Comparison of ENCODE assay signal across 11 cellular contexts in the genomic region with DNA sequence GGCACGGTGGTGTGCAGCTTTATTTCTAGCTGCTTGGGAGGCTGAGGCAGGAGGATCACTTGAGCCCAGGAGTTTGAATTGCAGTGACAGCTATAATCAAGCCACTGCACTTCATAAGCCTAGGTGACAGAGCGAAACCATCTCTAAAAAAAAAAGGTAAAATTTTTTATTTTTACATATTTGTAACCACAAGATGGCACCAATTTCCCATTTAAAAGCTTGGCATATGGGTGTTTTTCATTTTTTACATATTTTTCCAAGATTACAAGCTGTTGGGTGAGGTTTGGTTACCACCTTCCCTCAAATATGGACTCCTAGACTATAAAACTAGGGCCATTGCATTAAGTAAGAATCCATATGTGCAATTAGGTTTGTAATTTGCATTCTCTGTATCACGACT.
DNase-seq lines count a peak whose midpoint lies in the region; ATAC-seq and TF ChIP-seq lines count a peak whose summit lies in the region.
"Had no signal": no experiment of that assay in that cellular context is flagged by ENCODE, and none has a peak within 500 bp of the region (broad histone marks: within the 10 kb centered on the region; RNA-seq: fewer than 3 reads in every experiment).

No MANE protein-coding gene starts in this region.

- no peaks in the 10 kb centered on the region for H3K9me3 Mint-ChIP-seq in neural crest cell

- H3K36me3 ChIP-seq in mammary epithelial cell (ENCODE audit: insufficient read depth, low read length): no peaks in the 10 kb centered on the region
- H3K36me3 ChIP-seq: upper lobe of right lung had no signal

- no peaks in the 10 kb centered on the region for H4K20me1 ChIP-seq in mammary epithelial cell (ENCODE audit: insufficient read depth, low read length)

- H3K4me2 ChIP-seq in mammary epithelial cell (ENCODE audit: insufficient read depth, low read depth, low read length): no peak overlapping the region

- H3K27ac Mint-ChIP-seq in neural crest cell (ENCODE audit: unreplicated experiment): no peak overlapping the region

- dilution Hi-C loops in mammary epithelial cell (cut with HindIII; ENCODE audit: low sequenced_read_pairs): no loop called here

- no peaks in the 10 kb centered on the region for H3K4me1 Mint-ChIP-seq in neural crest cell

- CTCF ChIA-PET in mammary epithelial cell (lab: Charles Lee; ENCODE audit: low non-redundant PET): interaction anchor here (0.6 to 0.7 kb wide), 6 partner anchors 46 to 283 kb away, joined by 3 to 17 read pairs (median 7); no protein-coding TSS in a partner anchor

- in situ Hi-C loops in mammary epithelial cell (cut with MboI; ENCODE audit: low sequenced_read_pairs in 2 of 2): no loop called here

- no peak overlapping the region for H3K9ac ChIP-seq in mammary epithelial cell (ENCODE audit: insufficient read depth, low read length)

- H3K4me1 ChIP-seq in mammary epithelial cell (ENCODE audit: insufficient read depth, low read length): no peaks in the 10 kb centered on the region
- H3K4me1 ChIP-seq: upper lobe of right lung had no signal

- ATAC-seq in GM19397 (IDR thresholded peaks at IDR 0.05; ENCODE audit: unreplicated experiment) (no peak), GM19395 (IDR thresholded peaks at IDR 0.05; ENCODE audit: unreplicated experiment) (no peak)
- ATAC-seq: upper lobe of right lung had no signal

- peaks cover 4% of the 10 kb centered on the region for H3K27me3 Mint-ChIP-seq in neural crest cell (ENCODE audit: low read depth)

- no peak overlapping the region for H2AFZ ChIP-seq in mammary epithelial cell (ENCODE audit: low read depth, low read length)

- no peaks in the 10 kb centered on the region for H3K9me3 ChIP-seq in mammary epithelial cell (replicated peaks; ENCODE audit: insufficient read depth, low read length)
- H3K9me3 ChIP-seq: upper lobe of right lung had no signal

- no peak overlapping the region for H3K27ac ChIP-seq in mammary epithelial cell (ENCODE audit: insufficient read depth, low read depth, low read length)
- H3K27ac ChIP-seq: upper lobe of right lung had no signal

- no TSS peak for BruUV-seq in mammary epithelial cell (replicated peaks; lab: Mats Ljungman, UMichigan)

- 48% methylated on average over 2 of the region's 3 CpGs for WGBS in mammary epithelial cell (ENCODE audit: low coverage, missing lambda C conversion rate)

- H3K27me3 ChIP-seq in mammary epithelial cell (ENCODE audit: insufficient read depth, low read length): no peaks in the 10 kb centered on the region
- H3K27me3 ChIP-seq: upper lobe of right lung had no signal

- peak; percentile 32 for DNase-seq in NCI-H1694 treated with DMSO at 0.1 percent for 48 hours (lab: John Stamatoyannopoulos, UW)
- DNase-seq in NCI-H1694 (lab: John Stamatoyannopoulos, UW): no peak
- DNase-seq in mammary epithelial cell: no peak
- no peak for DNase-seq in neural crest cell (ENCODE audit: low read depth, low spot score)
- no peak for DNase-seq in GF-D8 (lab: John Stamatoyannopoulos, UW)
- DNase-seq: activated naive CD4-positive, alpha-beta T cell treated with Interleukin-2 at 50 U/mL for 16 hours; NCI-H1048; upper lobe of right lung had no signal

- TF ChIP-seq CTCF in LNCAP (IDR thresholded peaks at IDR 0.05) (peak; percentile 43), mammary epithelial cell (conservative IDR thresholded peaks at IDR 0.05 in 1 of 2, IDR thresholded peaks at IDR 0.05 in 1 of 2; ENCODE audit: extremely low read depth in 1 of 2, insufficient read depth in 1 of 2, low read depth in 1 of 2, low read length in 2 of 2) (peak; percentile 23 to 36), neural crest cell (conservative IDR thresholded peaks at IDR 0.05) (peak; percentile 62)

- H3K79me2 ChIP-seq in mammary epithelial cell (ENCODE audit: insufficient read depth, low read length): no peaks in the 10 kb centered on the region

- intact Hi-C loops in mammary epithelial cell (cut with micrococcal nuclease): loop anchor here (1.0 to 10.0 kb wide), 7 partner anchors 77 to 872 kb away; partner anchors contain the start of genes MASTL and YME1L1

- H3K4me3 Mint-ChIP-seq in neural crest cell: no peak overlapping the region

- no peaks in the 10 kb centered on the region for H3K36me3 Mint-ChIP-seq in neural crest cell (ENCODE audit: low read depth)

- H3K4me3 ChIP-seq in mammary epithelial cell (replicated peaks in 1 of 3; ENCODE audit: insufficient read depth in 1 of 3, low read depth in 2 of 3, low read length in 3 of 3): no peak overlapping the region
- H3K4me3 ChIP-seq: upper lobe of right lung had no signal
